ENCODE assay signal across 8 cellular contexts in genomic region chr14:56004807-56005579, GRCh38.
DNase-seq lines count a peak whose midpoint lies in the region; ATAC-seq lines count a peak whose summit lies in the region.

No MANE protein-coding gene starts in this region.

- no peaks in the 10 kb centered on the region for H3K36me3 ChIP-seq in CD4-positive, CD25-positive, alpha-beta regulatory T cell (ENCODE audit: control insufficient read depth, insufficient read depth, low read length)

- peak overlapping the region; percentile 42 to 86 (median 81) for H3K4me3 Mint-ChIP-seq in CD4-positive, CD25-positive, alpha-beta regulatory T cell

- H3K4me3 ChIP-seq in CD4-positive, CD25-positive, alpha-beta regulatory T cell (ENCODE audit: low read depth, low read length): peak overlapping the region; percentile 4

- H3K27ac ChIP-seq in CD4-positive, CD25-positive, alpha-beta regulatory T cell (ENCODE audit: insufficient read depth, low read length, poor library complexity, severe bottlenecking): no peak overlapping the region

- peaks cover 27% of the 10 kb centered on the region for H3K4me1 ChIP-seq in CD4-positive, CD25-positive, alpha-beta regulatory T cell (ENCODE audit: control insufficient read depth, insufficient read depth, low read length, poor library complexity, severe bottlenecking)

- peak in 2 of 3 donors; percentile 49 to 59 for DNase-seq in CD4-positive, CD25-positive, alpha-beta regulatory T cell
- peak; percentile 2 for DNase-seq in activated CD4-positive, alpha-beta T cell treated with anti-CD3 and anti-CD28 coated beads, Interleukin-2, amount 50 U/mL, for 1 hour
- DNase-seq in foreskin melanocyte (peak; percentile 31), retina (peak; percentile 31), GDM1 (lab: John Stamatoyannopoulos, UW) (no peak)
- no peak for DNase-seq in effector CD8-positive, alpha-beta T cell (lab: John Stamatoyannopoulos, UW)

- peaks cover 4% of the 10 kb centered on the region for H3K27me3 ChIP-seq in CD4-positive, CD25-positive, alpha-beta regulatory T cell (ENCODE audit: control insufficient read depth, insufficient read depth, low read length)

- H3K9me3 ChIP-seq in CD4-positive, CD25-positive, alpha-beta regulatory T cell (ENCODE audit: control insufficient read depth in 2 of 2, low read length in 2 of 2): peaks cover 10 to 12% of the 10 kb centered on the region in 2 experiments

- ATAC-seq in CD4-positive, CD25-positive, alpha-beta regulatory T cell (ENCODE audit: low read depth in 2 of 2): peak; percentile 70 to 73
- peak; percentile 82 for ATAC-seq in GM19452 (IDR thresholded peaks at IDR 0.05; ENCODE audit: unreplicated experiment)
- ATAC-seq in HG03558 (IDR thresholded peaks at IDR 0.05; ENCODE audit: extremely low read depth, unreplicated experiment): peak; percentile 67

- H3K9me3 Mint-ChIP-seq in CD4-positive, CD25-positive, alpha-beta regulatory T cell: peaks cover 0 to 22% (median 6%) of the 10 kb centered on the region in 7 donors

- peaks cover 15 to 47% (median 24%) of the 10 kb centered on the region in 4 donors for H3K4me1 Mint-ChIP-seq in CD4-positive, CD25-positive, alpha-beta regulatory T cell

- H3K36me3 Mint-ChIP-seq in CD4-positive, CD25-positive, alpha-beta regulatory T cell: no peaks in the 10 kb centered on the region

- H3K27ac Mint-ChIP-seq in CD4-positive, CD25-positive, alpha-beta regulatory T cell: peak overlapping the region in 2 of 3 donors; percentile 65 to 73

- H3K27me3 Mint-ChIP-seq in CD4-positive, CD25-positive, alpha-beta regulatory T cell: peaks cover 36% of the 10 kb centered on the region

Comparison
In these comparisons a context has a peak if more than half of its experiments do, and no peak if none do; other contexts are left out.
1. DNase-seq: peak in CD4-positive, CD25-positive, alpha-beta regulatory T cell (2 of 3), activated CD4-positive, alpha-beta T cell treated with anti-CD3 and anti-CD28 coated beads, Interleukin-2, amount 50 U/mL, for 1 hour (single experiment), foreskin melanocyte (single experiment) and retina (single experiment); none in GDM1 (single experiment) and effector CD8-positive, alpha-beta T cell (single experiment).
2. Peak in every context shown above with its lines, with median percentiles within 50 percentile points of each other: ATAC-seq.